ENCODE assay signal across 1 cellular context in genomic region chr10:114347191-114347739, GRCh38.
A peak's percentile ranks its signal among the peaks of the same experiment; 100 is the strongest.
TF ChIP-seq lines count a peak whose summit lies in the region.

No MANE protein-coding gene starts in this region.

TF ChIP-seq in A549, 52 proteins besides CTCF, POLR2A, EP300 and RAD21:
- TF ChIP-seq MAFK (IDR thresholded peaks at IDR 0.05; ENCODE audit: partially characterized antibody): peak; percentile 21
- TF ChIP-seq EHF (CRISPR knock-in tag; IDR thresholded peaks at IDR 0.05): no peak
- no peak for TF ChIP-seq RFX5 (IDR thresholded peaks at IDR 0.05)
- no peak for TF ChIP-seq ELK1 (IDR thresholded peaks at IDR 0.05; ENCODE audit: low read depth, low read length)
- no peak for TF ChIP-seq REST (IDR thresholded peaks at IDR 0.05)
- TF ChIP-seq EHMT2 (IDR thresholded peaks at IDR 0.05; ENCODE audit: low read depth): no peak
- TF ChIP-seq MAZ (IDR thresholded peaks at IDR 0.05; ENCODE audit: borderline replicate concordance, low read depth, low read length): no peak
- TF ChIP-seq JUNB (IDR thresholded peaks at IDR 0.05): no peak
